10 cellular contexts compared by ENCODE assay signal in genomic region chr13:44920013-44920412, GRCh38.
DNase-seq lines count a peak whose midpoint lies in the region; ATAC-seq and TF ChIP-seq lines count a peak whose summit lies in the region.
"Had no signal": no experiment of that assay in that cellular context is flagged by ENCODE, and none has a peak within 500 bp of the region (broad histone marks: within the 10 kb centered on the region; RNA-seq: fewer than 3 reads in every experiment).

No MANE protein-coding gene starts in this region.

- H3K27ac ChIP-seq in OCI-LY7 (ENCODE audit: low read depth, low read length, poor library complexity, severe bottlenecking), result no peak overlapping the region
- no peak overlapping the region for H3K27ac ChIP-seq in foreskin keratinocyte
- H3K27ac ChIP-seq in spleen, result peak overlapping the region in 4 of 8 donors; percentile 87 to 96 (median 94)

- no peaks in the 10 kb centered on the region for H3K9me3 ChIP-seq in Caco-2
- H3K9me3 ChIP-seq in OCI-LY7 (ENCODE audit: low read length), result no peaks in the 10 kb centered on the region
- no peaks in the 10 kb centered on the region for H3K9me3 ChIP-seq in spleen

- TF ChIP-seq POLR2A in spleen (IDR thresholded peaks at IDR 0.05), result no peak

- H3K36me3 Mint-ChIP-seq in Caco-2 (ENCODE audit: insufficient read depth, unreplicated experiment), result no peaks in the 10 kb centered on the region
- no peaks in the 10 kb centered on the region for H3K36me3 Mint-ChIP-seq in stimulated activated memory B cell treated with anti-CD40 and anti-IgM and Interleukin-4, amounts not matched to agents 10 μg/mL and 1 μg/mL and 100 μg/mL, for 72 hours

- DNase-seq in Caco-2 (no peak), OCI-LY7 (ENCODE audit: low spot score) (peak; percentile 4), foreskin keratinocyte (no peak), sciatic nerve (ENCODE audit: low spot score) (no peak), spleen (no peak), GM10248 (ENCODE audit: extremely low spot score) (no peak), KBM-7 (no peak)
- DNase-seq: NCI-H524 treated with DMSO at 0.1 percent for 48 hours, SHP77 had no signal

- ATAC-seq in foreskin keratinocyte, result no peak
- no peak for ATAC-seq in stimulated activated memory B cell treated with anti-CD40 and anti-IgM and Interleukin-4, amounts not matched to agents 10 μg/mL and 1 μg/mL and 100 μg/mL, for 72 hours
- ATAC-seq in sciatic nerve, result no peak

- H3K27me3 ChIP-seq in Caco-2 (replicated peaks; ENCODE audit: control insufficient read depth, insufficient read depth, low read length) (no peaks in the 10 kb centered on the region), foreskin keratinocyte (no peaks in the 10 kb centered on the region), spleen (replicated peaks in 1 of 7) (no peaks in the 10 kb centered on the region)

- no peaks in the 10 kb centered on the region for H3K79me2 ChIP-seq in OCI-LY7 (ENCODE audit: insufficient read depth, low read depth, low read length)

- H2AFZ ChIP-seq in OCI-LY7 (ENCODE audit: low read length), result no peak overlapping the region

- no peak overlapping the region for H3K4me2 ChIP-seq in OCI-LY7 (ENCODE audit: low read length)

- CTCF ChIA-PET in Caco-2 (lab: Charles Lee), result no interaction called here
- CTCF ChIA-PET in OCI-LY7 (lab: Charles Lee; ENCODE audit: unreplicated experiment), result no interaction called here
- CTCF ChIA-PET in GM10248 (lab: Yijun Ruan, JAX), result interaction anchor here (1.2 kb wide), 1 partner anchor 12 kb away, joined by 4 read pairs; no protein-coding TSS in a partner anchor

- intact Hi-C loops in Caco-2 (cut with micrococcal nuclease; ENCODE audit: unreplicated experiment), result no loop called here
- intact Hi-C loops in OCI-LY7 (cut with micrococcal nuclease; ENCODE audit: unreplicated experiment), result no loop called here
- intact Hi-C loops in sciatic nerve (cut with DNase I), result no loop called here
- intact Hi-C loops in spleen (cut with DNase I; ENCODE audit: low total_unique reads), result no loop called here

- in situ Hi-C loops in KBM-7 (cut with MboI; ENCODE audit: low pct_unique_long_range_greater_than_20kb, low sequenced_read_pairs), result no loop called here

- H3K4me1 ChIP-seq in Caco-2 (peaks cover 7% of the 10 kb centered on the region; the same call in 1 of the 2 replicates), OCI-LY7 (ENCODE audit: insufficient read depth, low read length, poor library complexity, severe bottlenecking) (peaks cover 11% of the 10 kb centered on the region), foreskin keratinocyte (peaks cover 10% of the 10 kb centered on the region), spleen (peaks cover 13 to 38% (median 26%) of the 10 kb centered on the region in 6 donors)

- no peaks in the 10 kb centered on the region for H3K9me2 ChIP-seq in OCI-LY7 (ENCODE audit: insufficient read depth, low read length)

- BruUV-seq in Caco-2 (replicated peaks; lab: Mats Ljungman, UMichigan) (no TSS peak), OCI-LY7 (replicated peaks; lab: Mats Ljungman, UMichigan) (no TSS peak)

- no peaks in the 10 kb centered on the region for H3K9me3 Mint-ChIP-seq in Caco-2 (ENCODE audit: unreplicated experiment)
- H3K9me3 Mint-ChIP-seq in stimulated activated memory B cell treated with anti-CD40 and anti-IgM and Interleukin-4, amounts not matched to agents 10 μg/mL and 1 μg/mL and 100 μg/mL, for 72 hours, result no peaks in the 10 kb centered on the region

- H3K27ac Mint-ChIP-seq in Caco-2 (ENCODE audit: unreplicated experiment), result no peak overlapping the region
- peak overlapping the region; percentile 40 for H3K27ac Mint-ChIP-seq in stimulated activated memory B cell treated with anti-CD40 and anti-IgM and Interleukin-4, amounts not matched to agents 10 μg/mL and 1 μg/mL and 100 μg/mL, for 72 hours

- POLR2A ChIA-PET in Caco-2 (lab: Charles Lee), result no interaction called here
- POLR2A ChIA-PET in OCI-LY7 (lab: Charles Lee), result no interaction called here
- POLR2A ChIA-PET in GM10248 (lab: Yijun Ruan, JAX), result no interaction called here

- TF ChIP-seq CTCF in Caco-2 (IDR thresholded peaks at IDR 0.05; ENCODE audit: insufficient read depth in 1 of 2, low read depth in 1 of 2, low read length in 1 of 2, severe bottlenecking in 1 of 2, unreplicated experiment in 1 of 2), result no peak
- no peak for TF ChIP-seq CTCF in OCI-LY7 (conservative IDR thresholded peaks at IDR 0.05; ENCODE audit: low read length)
- peak; percentile 14 for TF ChIP-seq CTCF in foreskin keratinocyte (conservative IDR thresholded peaks at IDR 0.05)
- TF ChIP-seq CTCF in spleen (IDR thresholded peaks at IDR 0.05 in 8 of 11, conservative IDR thresholded peaks at IDR 0.05 in 3 of 11), result no peak
- no peak for TF ChIP-seq CTCF in GM10248 (IDR thresholded peaks at IDR 0.05; ENCODE audit: control extremely low read depth, extremely low read depth, low read depth, missing control alignments)

- H3K36me3 ChIP-seq in Caco-2 (ENCODE audit: control insufficient read depth, insufficient read depth, low read length) (no peaks in the 10 kb centered on the region), OCI-LY7 (ENCODE audit: insufficient read depth, low read length) (no peaks in the 10 kb centered on the region), spleen (no peaks in the 10 kb centered on the region)

- H4K20me1 ChIP-seq in OCI-LY7 (ENCODE audit: insufficient read depth, low read length), result no peaks in the 10 kb centered on the region

- no peaks in the 10 kb centered on the region for H3K27me3 Mint-ChIP-seq in Caco-2 (ENCODE audit: insufficient read depth, unreplicated experiment)
- H3K27me3 Mint-ChIP-seq in stimulated activated memory B cell treated with anti-CD40 and anti-IgM and Interleukin-4, amounts not matched to agents 10 μg/mL and 1 μg/mL and 100 μg/mL, for 72 hours, result peaks cover 7% of the 10 kb centered on the region

- H3K4me3 ChIP-seq in Caco-2 (ENCODE audit: low read depth, low read length), result no peak overlapping the region
- no peak overlapping the region for H3K4me3 ChIP-seq in OCI-LY7 (ENCODE audit: low read depth, low read length, poor library complexity, severe bottlenecking)
- no peak overlapping the region for H3K4me3 ChIP-seq in spleen

- WGBS in spleen, 5 donors, result 95 to 98% (median 96%) methylated on average over 3 of the region's 3 CpGs

- no peaks in the 10 kb centered on the region for H3K4me1 Mint-ChIP-seq in Caco-2 (ENCODE audit: low read depth, unreplicated experiment)
- no peaks in the 10 kb centered on the region for H3K4me1 Mint-ChIP-seq in stimulated activated memory B cell treated with anti-CD40 and anti-IgM and Interleukin-4, amounts not matched to agents 10 μg/mL and 1 μg/mL and 100 μg/mL, for 72 hours

- H3K4me3 Mint-ChIP-seq in Caco-2 (ENCODE audit: unreplicated experiment), result peak overlapping the region; percentile 34
- H3K4me3 Mint-ChIP-seq in stimulated activated memory B cell treated with anti-CD40 and anti-IgM and Interleukin-4, amounts not matched to agents 10 μg/mL and 1 μg/mL and 100 μg/mL, for 72 hours, result no peak overlapping the region
